23 cellular contexts compared by ENCODE assay signal in genomic region chr7:86784765-86785164, GRCh38.
"Had no signal": no experiment of that assay in that cellular context is flagged by ENCODE, and none has a peak within 500 bp of the region (broad histone marks: within the 10 kb centered on the region; RNA-seq: fewer than 3 reads in every experiment).

No MANE protein-coding gene starts in this region.

- H3K27ac ChIP-seq: esophagus muscularis mucosa, heart left ventricle, neutrophil, ovary, prostate gland, right atrium auricular region, thyroid gland, upper lobe of right lung had no signal

- H3K9me3 ChIP-seq: esophagus muscularis mucosa, heart left ventricle, neutrophil, ovary, prostate gland, right atrium auricular region, thyroid gland, upper lobe of right lung had no signal

- ATAC-seq: activated CD4-positive, alpha-beta T cell treated with anti-CD3 and anti-CD28 coated beads for 36 hours; activated naive CD4-positive, alpha-beta T cell treated with anti-CD3 and anti-CD28 coated beads, Interleukin-2, amount 50 U/mL, for 72 hours; activated T-helper 17 cell treated with anti-CD3 and anti-CD28 coated beads, Interleukin-2, amount 50 U/mL, for 72 hours; heart left ventricle; left ventricle myocardium superior; natural killer cell treated with Interleukin-12 subunit alpha and Interleukin-12 subunit beta and Interleukin-15 and Interleukin-18, amount 100 ng/mL, for 72 hours; stimulated activated naive CD8-positive, alpha-beta T cell treated with anti-CD3 and anti-CD28 coated beads, Interleukin-15, Interleukin-2, amounts not matched to agents 100 U/mL and 50 U/mL, for 24 hours; upper lobe of right lung had no signal

- DNase-seq: activated B cell treated with CpG ODN at 0.5 μM for 24 hours; activated CD4-positive, alpha-beta T cell treated with anti-CD3 and anti-CD28 coated beads for 36 hours; activated CD4-positive, alpha-beta T cell treated with anti-CD3 and anti-CD28 coated beads, Interleukin-2, amount 50 U/mL, for 4 hours; activated CD8-positive, alpha-beta memory T cell treated with anti-CD3 and anti-CD28 coated beads for 24 hours; activated CD8-positive, alpha-beta memory T cell treated with anti-CD3 and anti-CD28 coated beads, Interleukin-2, amount 50 U/mL, for 4 hours; activated T-cell treated with anti-CD3 and anti-CD28 coated beads, Interleukin-2, amount 50 U/mL, for 24 hours; aorta; heart left ventricle; left ventricle myocardium superior; mammary epithelial cell; midbrain; ovary; stimulated activated CD4-positive, alpha-beta T cell treated with anti-CD3 and anti-CD28 coated beads, Interleukin-4, amount 100 ng/mL, for 4 hours; stimulated activated naive CD8-positive, alpha-beta T cell treated with anti-CD3 and anti-CD28 coated beads, Interleukin-15, Interleukin-2, amounts not matched to agents 100 U/mL and 50 U/mL, for 24 hours; thyroid gland; upper lobe of right lung had no signal

- H3K27me3 ChIP-seq: esophagus muscularis mucosa, heart left ventricle, neutrophil, ovary, right atrium auricular region, thyroid gland, upper lobe of right lung had no signal

- H3K4me3 ChIP-seq: esophagus muscularis mucosa, heart left ventricle, ovary, prostate gland, right atrium auricular region, thyroid gland, upper lobe of right lung had no signal

- H3K36me3 ChIP-seq: esophagus muscularis mucosa, heart left ventricle, neutrophil, ovary, prostate gland, right atrium auricular region, thyroid gland, upper lobe of right lung had no signal

- H3K4me1 ChIP-seq: esophagus muscularis mucosa, heart left ventricle, prostate gland, right atrium auricular region, thyroid gland, upper lobe of right lung had no signal
